ENCODE assay signal across 23 cellular contexts in the genomic region with DNA sequence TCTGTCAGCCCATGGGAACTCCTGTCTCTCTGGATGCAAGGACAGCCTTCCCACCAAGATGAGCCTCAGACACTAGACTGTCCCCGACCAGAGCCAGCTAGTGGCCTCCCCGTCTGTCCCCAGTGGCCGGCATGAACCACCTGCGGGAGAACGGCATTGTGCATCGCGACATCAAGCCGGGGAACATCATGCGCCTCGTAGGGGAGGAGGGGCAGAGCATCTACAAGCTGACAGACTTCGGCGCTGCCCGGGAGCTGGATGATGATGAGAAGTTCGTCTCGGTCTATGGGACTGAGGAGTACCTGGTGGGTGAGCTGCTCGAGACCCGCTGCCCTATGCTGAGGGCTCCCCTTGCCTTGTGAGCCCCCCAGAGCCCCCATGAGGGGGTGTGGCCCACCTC. TPM values are rescaled to one million over a fixed set of nuclear protein-coding genes. Genes with fewer than 3 reads are reported as not detected.
DNase-seq lines count a peak whose midpoint lies in the region; ATAC-seq, FAIRE-seq and TF ChIP-seq lines count a peak whose summit lies in the region.
"Had no signal": no experiment of that assay in that cellular context is flagged by ENCODE, and none has a peak within 500 bp of the region (broad histone marks: within the 10 kb centered on the region; RNA-seq: fewer than 3 reads in every experiment).

No MANE protein-coding gene starts in this region.

- ATAC-seq in activated CD4-positive, alpha-beta T cell treated with anti-CD3 and anti-CD28 coated beads for 36 hours: no peak
- ATAC-seq in Right ventricle myocardium superior (ENCODE audit: poor library complexity) (no peak), aorta (ENCODE audit: low FRiP score) (no peak), GM19452 (IDR thresholded peaks at IDR 0.05; ENCODE audit: unreplicated experiment) (no peak)
- ATAC-seq: PC-3 had no signal

- no peak for DNase-seq in activated CD4-positive, alpha-beta T cell treated with anti-CD3 and anti-CD28 coated beads, Interleukin-2, amount 10 ng/mL, durations not matched to agents 24 days and 14 days
- no peak for DNase-seq in activated CD4-positive, alpha-beta T cell treated with anti-CD3 and anti-CD28 coated beads for 36 hours
- DNase-seq in Right ventricle myocardium superior (peak; percentile 31), right atrium auricular region (ENCODE audit: low spot score) (no peak), neural progenitor cell (ENCODE audit: low spot score) (no peak), aorta (peak; percentile 44 to 52), HTR-8/SVneo (ENCODE audit: insufficient read length, low spot score) (no peak)
- DNase-seq: ACHN; BE2C; DMS153; GM23248; H9; KBM-7; MG63; NCI-H2029; NCI-H446; NCI-H524 treated with DMSO at 0.1 percent for 48 hours; NK-92 treated with Interleukin-12 subunit alpha and Interleukin-12 subunit beta, amount 100 ng/mL, for 24 hours; PC-3 had no signal

- peak overlapping the region; percentile 87 for H3K27ac Mint-ChIP-seq in activated CD4-positive, alpha-beta T cell treated with anti-CD3 and anti-CD28 coated beads, Interleukin-2, amount 10 ng/mL, durations not matched to agents 24 days and 14 days
- no peak overlapping the region for H3K27ac Mint-ChIP-seq in activated CD4-positive, alpha-beta T cell treated with anti-CD3 and anti-CD28 coated beads for 36 hours
- H3K27ac Mint-ChIP-seq in neural progenitor cell: no peak overlapping the region

- H2AFZ ChIP-seq in neural progenitor cell (replicated peaks): no peak overlapping the region
- H2AFZ ChIP-seq: GM23248 had no signal

- WGBS in aorta, 2 donors: 93% methylated on average over 17 of the region's 17 CpGs

- peaks cover 77% of the 10 kb centered on the region for H3K36me3 Mint-ChIP-seq in activated CD4-positive, alpha-beta T cell treated with anti-CD3 and anti-CD28 coated beads, Interleukin-2, amount 10 ng/mL, durations not matched to agents 24 days and 14 days (ENCODE audit: low read depth)
- peaks cover 60% of the 10 kb centered on the region for H3K36me3 Mint-ChIP-seq in activated CD4-positive, alpha-beta T cell treated with anti-CD3 and anti-CD28 coated beads for 36 hours (ENCODE audit: low read depth)
- H3K36me3 Mint-ChIP-seq in neural progenitor cell: peaks cover 18% of the 10 kb centered on the region

- no peaks in the 10 kb centered on the region for H3K27me3 Mint-ChIP-seq in activated CD4-positive, alpha-beta T cell treated with anti-CD3 and anti-CD28 coated beads, Interleukin-2, amount 10 ng/mL, durations not matched to agents 24 days and 14 days
- H3K27me3 Mint-ChIP-seq in activated CD4-positive, alpha-beta T cell treated with anti-CD3 and anti-CD28 coated beads for 36 hours: no peaks in the 10 kb centered on the region
- H3K27me3 Mint-ChIP-seq in neural progenitor cell (ENCODE audit: insufficient read depth, low read depth): peaks cover 2% of the 10 kb centered on the region

- H3K79me2 ChIP-seq in neural progenitor cell (ENCODE audit: low read depth): no peaks in the 10 kb centered on the region

- FAIRE-seq in HTR-8/SVneo (lab: Jason Lieb, UNC): no peak
- FAIRE-seq: GM18507 had no signal

- POLR2A ChIA-PET in activated CD4-positive, alpha-beta T cell treated with anti-CD3 and anti-CD28 coated beads for 36 hours (lab: Charles Lee): interaction anchor here (0.8 kb wide), 1 partner anchor 23 kb away, joined by 3 read pairs; no protein-coding TSS in a partner anchor

- H3F3A ChIP-seq in neural progenitor cell (ENCODE audit: low read depth): peaks cover under 1% of the 10 kb centered on the region

- no peaks in the 10 kb centered on the region for H3K36me3 ChIP-seq in right atrium auricular region
- H3K36me3 ChIP-seq in neural progenitor cell: no peaks in the 10 kb centered on the region
- H3K36me3 ChIP-seq in aorta (ENCODE audit: control insufficient read depth in 1 of 2, insufficient read depth in 2 of 2, low read length in 1 of 2): no peaks in the 10 kb centered on the region
- H3K36me3 ChIP-seq: BE2C had no signal

- H3K27ac ChIP-seq in right atrium auricular region (no peak overlapping the region), neural progenitor cell (no peak overlapping the region), aorta (ENCODE audit: low read depth in 1 of 2, low read length in 2 of 2) (no peak overlapping the region)
- H3K27ac ChIP-seq: 22Rv1, GM23248 had no signal

- intact Hi-C loops in activated CD4-positive, alpha-beta T cell treated with anti-CD3 and anti-CD28 coated beads, Interleukin-2, amount 10 ng/mL, durations not matched to agents 24 days and 14 days (cut with micrococcal nuclease): loop anchor here (5.0 kb wide), 2 partner anchors 186 to 474 kb away; a partner anchor contains a TSS
- intact Hi-C loops in activated CD4-positive, alpha-beta T cell treated with anti-CD3 and anti-CD28 coated beads for 36 hours (cut with DNase I, micrococcal nuclease): loop anchor here in 1 of 2 experiments (10.0 kb wide), 1 partner anchor 439 kb away; no protein-coding TSS in a partner anchor
- intact Hi-C loops in Right ventricle myocardium superior (cut with DNase I): no loop called here
- intact Hi-C loops in aorta (cut with DNase I): loop anchor here (5.0 kb wide), 1 partner anchor 436 kb away; no protein-coding TSS in a partner anchor

- CTCF ChIA-PET in activated CD4-positive, alpha-beta T cell treated with anti-CD3 and anti-CD28 coated beads for 36 hours (lab: Charles Lee): interaction anchor here (0.7 to 4.7 kb wide), 3 partner anchors 14 to 1122 kb away, joined by 4 to 55 read pairs (median 4); no protein-coding TSS in a partner anchor

- H3K4me1 Mint-ChIP-seq in activated CD4-positive, alpha-beta T cell treated with anti-CD3 and anti-CD28 coated beads, Interleukin-2, amount 10 ng/mL, durations not matched to agents 24 days and 14 days: peaks cover 55% of the 10 kb centered on the region
- H3K4me1 Mint-ChIP-seq in activated CD4-positive, alpha-beta T cell treated with anti-CD3 and anti-CD28 coated beads for 36 hours: peaks cover 55% of the 10 kb centered on the region
- peaks cover 26% of the 10 kb centered on the region for H3K4me1 Mint-ChIP-seq in neural progenitor cell

- no peaks in the 10 kb centered on the region for H3K9me3 Mint-ChIP-seq in activated CD4-positive, alpha-beta T cell treated with anti-CD3 and anti-CD28 coated beads, Interleukin-2, amount 10 ng/mL, durations not matched to agents 24 days and 14 days
- H3K9me3 Mint-ChIP-seq in activated CD4-positive, alpha-beta T cell treated with anti-CD3 and anti-CD28 coated beads for 36 hours (ENCODE audit: low read depth): no peaks in the 10 kb centered on the region
- H3K9me3 Mint-ChIP-seq in neural progenitor cell: no peaks in the 10 kb centered on the region
- H3K9me3 Mint-ChIP-seq: H9 had no signal

- no peak overlapping the region for H3K9ac ChIP-seq in neural progenitor cell
- H3K9ac ChIP-seq: GM23248 had no signal

- no peak for TF ChIP-seq CTCF in right atrium auricular region (IDR thresholded peaks at IDR 0.05)
- TF ChIP-seq CTCF in neural progenitor cell (IDR thresholded peaks at IDR 0.05): no peak

- no peaks in the 10 kb centered on the region for H3K9me3 ChIP-seq in right atrium auricular region
- no peaks in the 10 kb centered on the region for H3K9me3 ChIP-seq in neural progenitor cell (ENCODE audit: low read depth)
- no peaks in the 10 kb centered on the region for H3K9me3 ChIP-seq in aorta (ENCODE audit: control insufficient read depth, low read length)
- H3K9me3 ChIP-seq: BE2C, MG63 had no signal

- no peaks in the 10 kb centered on the region for H4K20me1 ChIP-seq in neural progenitor cell (ENCODE audit: low read depth)

- peak overlapping the region; percentile 14 for H3K4me3 Mint-ChIP-seq in activated CD4-positive, alpha-beta T cell treated with anti-CD3 and anti-CD28 coated beads, Interleukin-2, amount 10 ng/mL, durations not matched to agents 24 days and 14 days
- no peak overlapping the region for H3K4me3 Mint-ChIP-seq in activated CD4-positive, alpha-beta T cell treated with anti-CD3 and anti-CD28 coated beads for 36 hours
- peak overlapping the region; percentile 30 for H3K4me3 Mint-ChIP-seq in neural progenitor cell
- H3K4me3 Mint-ChIP-seq: CD14-positive monocyte, H9 had no signal

- H3K4me2 ChIP-seq in neural progenitor cell: no peak overlapping the region

- H3K27me3 ChIP-seq in right atrium auricular region (no peaks in the 10 kb centered on the region), neural progenitor cell (no peaks in the 10 kb centered on the region), aorta (ENCODE audit: control insufficient read depth in 1 of 2, insufficient read depth in 2 of 2, low read length in 1 of 2) (no peaks in the 10 kb centered on the region)
- H3K27me3 ChIP-seq: MG63 had no signal

- H3K4me3 ChIP-seq in right atrium auricular region (no peak overlapping the region), neural progenitor cell (no peak overlapping the region), aorta (ENCODE audit: low read length in 2 of 2) (no peak overlapping the region)
- H3K4me3 ChIP-seq: GM23248, MG63 had no signal

- H3K4me1 ChIP-seq in right atrium auricular region (peaks cover 0 to 5% of the 10 kb centered on the region in 2 donors), neural progenitor cell (peaks cover 26% of the 10 kb centered on the region), aorta (ENCODE audit: control insufficient read depth in 1 of 2, insufficient read depth in 2 of 2, low read length in 2 of 2) (no peaks in the 10 kb centered on the region)
- H3K4me1 ChIP-seq: BE2C had no signal

RNA-seq across cellular contexts. Expression of a gene that starts 5.8 kb away (rescaled TPM):
- total RNA-seq in activated CD4-positive, alpha-beta T cell treated with anti-CD3 and anti-CD28 coated beads, Interleukin-2, amount 10 ng/mL, durations not matched to agents 24 days and 14 days: 50.0 and 51.5 TPM in 2 replicates
- total RNA-seq in activated CD4-positive, alpha-beta T cell treated with anti-CD3 and anti-CD28 coated beads for 36 hours: 10 to 100 TPM; 15.3 to 17.2 TPM
- total RNA-seq in Right ventricle myocardium superior (0.46 TPM), right atrium auricular region (1 to 10 TPM; 1.3 to 3.2 TPM), neural progenitor cell (ENCODE audit: low replicate concordance) (0.26 and 2.7 TPM in 2 replicates), aorta (10 to 100 TPM in 1 of 2 donors, 1 to 10 TPM in 1; 5.9 to 10.3 TPM)
- 1 to 10 TPM; 4.3 to 4.5 TPM for polyA plus RNA-seq in aorta

RNA-seq across cellular contexts. Expression of a gene that starts 31.3 kb away (rescaled TPM):
- 193 and 196 TPM in 2 replicates for total RNA-seq in activated CD4-positive, alpha-beta T cell treated with anti-CD3 and anti-CD28 coated beads, Interleukin-2, amount 10 ng/mL, durations not matched to agents 24 days and 14 days
- total RNA-seq in activated CD4-positive, alpha-beta T cell treated with anti-CD3 and anti-CD28 coated beads for 36 hours: 100 to 1,000 TPM; 223 to 239 TPM
- 3.9 TPM for total RNA-seq in Right ventricle myocardium superior
- total RNA-seq in right atrium auricular region: 10 to 100 TPM in 1 of 2 donors, 1 to 10 TPM in 1; 9.9 to 17.5 TPM
- 0.19 and 0.43 TPM in 2 replicates for total RNA-seq in neural progenitor cell (ENCODE audit: low replicate concordance)
- total RNA-seq in aorta: 10 to 100 TPM; 14.8 to 18.2 TPM
- 1 to 10 TPM; 2.1 to 5.1 TPM for polyA plus RNA-seq in aorta

Comparison
In these comparisons a context has a peak if more than half of its experiments do, and no peak if none do; other contexts are left out.
1. DNase-seq: peak in Right ventricle myocardium superior (single experiment) and aorta (2 of 2); none in activated CD4-positive, alpha-beta T cell treated with anti-CD3 and anti-CD28 coated beads, Interleukin-2, amount 10 ng/mL, durations not matched to agents 24 days and 14 days (single experiment), activated CD4-positive, alpha-beta T cell treated with anti-CD3 and anti-CD28 coated beads for 36 hours (single experiment), right atrium auricular region (single experiment), neural progenitor cell (single experiment) and HTR-8/SVneo (single experiment).
2. RNA of a gene that starts 31.3 kb away (total RNA-seq): 223 to 239 TPM in activated CD4-positive, alpha-beta T cell treated with anti-CD3 and anti-CD28 coated beads for 36 hours and 193 to 196 TPM in activated CD4-positive, alpha-beta T cell treated with anti-CD3 and anti-CD28 coated beads, Interleukin-2, amount 10 ng/mL, durations not matched to agents 24 days and 14 days; 14.8 to 18.2 TPM in aorta, 9.9 to 17.5 TPM in right atrium auricular region, 3.9 TPM in Right ventricle myocardium superior (single experiment) and 0.19 to 0.43 TPM in neural progenitor cell; every median in the first group is over 10 times any median in the second.